ENCODE assay signal across 3 cellular contexts in genomic region chr12:104976703-104977102, GRCh38.
A peak's percentile ranks its signal among the peaks of the same experiment; 100 is the strongest.
TF ChIP-seq lines count a peak whose summit lies in the region.

No MANE protein-coding gene starts in this region.

TF ChIP-seq in GM23338, 12 proteins besides CTCF, POLR2A, EP300 and RAD21 (continues in another document):
- TF ChIP-seq ZNF114 (CRISPR knock-in tag; IDR thresholded peaks at IDR 0.05) (no peak), ZNF462 (CRISPR knock-in tag; IDR thresholded peaks at IDR 0.05) (no peak), CREB1 (CRISPR knock-in tag; IDR thresholded peaks at IDR 0.05; ENCODE audit: low read depth) (no peak), STAT1 (IDR thresholded peaks at IDR 0.05; ENCODE audit: unreplicated experiment) (no peak), POLR2AphosphoS5 (IDR thresholded peaks at IDR 0.05; ENCODE audit: low read depth) (no peak)

TF ChIP-seq in K562, 482 proteins besides CTCF, POLR2A, EP300 and RAD21:
- peak; percentile 60 for TF ChIP-seq ESRRA (IDR thresholded peaks at IDR 0.05; ENCODE audit: borderline replicate concordance, low read depth)
- no peak for TF ChIP-seq TAF15 (IDR thresholded peaks at IDR 0.05; ENCODE audit: low read depth, low read length)
TF ChIP-seq in K562: peak in this region for 1.

TF ChIP-seq in GM12891, 5 proteins besides CTCF, POLR2A, EP300 and RAD21:
- TF ChIP-seq SPI1 (IDR thresholded peaks at IDR 0.05; ENCODE audit: low read depth, low read length), result no peak
- no peak for TF ChIP-seq POLR2AphosphoS5 (IDR thresholded peaks at IDR 0.05; ENCODE audit: low read depth, low read length)
- TF ChIP-seq POU2F2 (IDR thresholded peaks at IDR 0.05; ENCODE audit: low read depth, low read length), result no peak
